29 cellular contexts compared by ENCODE assay signal in the genomic region with DNA sequence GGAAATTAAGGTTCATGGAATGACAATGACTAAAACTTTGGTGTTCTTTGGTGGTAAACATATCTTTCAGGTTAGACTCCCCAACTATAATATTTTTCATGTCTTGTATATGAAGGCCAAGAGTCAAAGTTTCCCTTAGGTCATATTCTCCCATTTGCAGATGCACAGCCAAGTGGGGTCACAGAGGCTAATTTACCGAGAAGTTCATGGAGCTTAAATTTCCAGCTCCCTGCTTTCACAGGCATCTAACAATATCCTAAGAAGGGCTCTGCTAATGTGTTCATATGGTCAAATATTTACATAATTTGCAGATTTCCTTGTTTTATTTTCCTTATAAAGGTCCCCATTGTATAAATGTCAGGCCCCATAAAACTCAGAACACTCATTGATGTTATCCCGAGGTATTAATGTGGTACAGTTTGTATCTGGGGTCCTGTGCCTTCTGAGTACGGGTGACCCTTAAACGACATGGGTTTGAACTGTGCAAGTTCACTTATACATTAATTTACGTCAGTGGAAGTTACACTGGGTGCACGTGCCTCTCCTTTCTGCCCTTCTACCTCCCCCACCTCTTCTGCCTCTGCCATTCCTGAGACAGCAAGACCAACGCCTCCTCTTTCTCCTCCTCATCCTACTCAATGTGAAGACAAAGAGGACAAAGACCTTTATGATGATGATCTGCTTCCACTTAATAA.
"Had no signal": no experiment of that assay in that cellular context is flagged by ENCODE, and none has a peak within 500 bp of the region (broad histone marks: within the 10 kb centered on the region; RNA-seq: fewer than 3 reads in every experiment).

No MANE protein-coding gene starts in this region.

- H3K36me3 Mint-ChIP-seq: stimulated activated effector memory CD8-positive, alpha-beta T cell treated with anti-CD3 and anti-CD28 coated beads, Interleukin-12 subunit alpha, Interleukin-12 subunit beta, amount 100 ng/mL, for 72 hours; stimulated activated memory B cell treated with anti-CD40 and anti-IgM and Interleukin-4, amounts not matched to agents 10 μg/mL and 1 μg/mL and 100 μg/mL, for 72 hours; stimulated activated naive B cell treated with anti-CD40 and anti-IgM and Interleukin-4, amounts not matched to agents 10 μg/mL and 1 μg/mL and 100 μg/mL, for 72 hours had no signal

- DNase-seq: stimulated activated CD4-positive, alpha-beta T cell treated with anti-CD3 and anti-CD28 coated beads, Interleukin-2, amount 100 ng/mL, for 48 hours; stimulated activated CD4-positive, alpha-beta T cell treated with anti-CD3 and anti-CD28 coated beads, Interleukin-4, amount 100 ng/mL, for 1 hour; stimulated activated CD4-positive, alpha-beta T cell treated with anti-CD3 and anti-CD28 coated beads, Interleukin-4, amount 100 ng/mL, for 24 hours; stimulated activated CD4-positive, alpha-beta T cell treated with anti-CD3 and anti-CD28 coated beads, Interleukin-4, amount 100 ng/mL, for 4 hours; stimulated activated CD8-positive, alpha-beta memory T cell treated with anti-CD3 and anti-CD28 coated beads, Interleukin-4, amount 100 ng/mL, for 48 hours; stimulated activated naive B cell treated with anti-CD40 and anti-IgM and Interleukin-4, amounts not matched to agents 10 μg/mL and 1 μg/mL and 100 μg/mL, for 72 hours; stimulated activated naive CD4-positive, alpha-beta T cell; stimulated activated naive CD4-positive, alpha-beta T cell treated with Interleukin-2 at 50 U/mL for 16 hours; stimulated activated naive CD8-positive, alpha-beta T cell treated with anti-CD3 and anti-CD28 coated beads, Interleukin-15, amount 100 ng/mL, for 72 hours; stimulated activated naive CD8-positive, alpha-beta T cell treated with anti-CD3 and anti-CD28 coated beads, Interleukin-15, Interleukin-2, amounts not matched to agents 100 U/mL and 50 U/mL, for 24 hours; stomach; substantia nigra; testis; thyroid gland; tibial artery; transverse colon; trophoblast cell; upper lobe of left lung; upper lobe of right lung; uterus had no signal

- H3K9me3 ChIP-seq: stomach, suprapubic skin, testis, thoracic aorta, thyroid gland, tibial artery, tibial nerve, transverse colon, upper lobe of left lung, upper lobe of right lung, uterus, vagina had no signal

- H3K27ac Mint-ChIP-seq: stimulated activated effector memory CD8-positive, alpha-beta T cell treated with anti-CD3 and anti-CD28 coated beads, Interleukin-12 subunit alpha, Interleukin-12 subunit beta, amount 100 ng/mL, for 72 hours; stimulated activated memory B cell treated with anti-CD40 and anti-IgM and Interleukin-4, amounts not matched to agents 10 μg/mL and 1 μg/mL and 100 μg/mL, for 72 hours; stimulated activated naive B cell treated with anti-CD40 and anti-IgM and Interleukin-4, amounts not matched to agents 10 μg/mL and 1 μg/mL and 100 μg/mL, for 72 hours; stimulated activated naive CD8-positive, alpha-beta T cell treated with anti-CD3 and anti-CD28 coated beads, Interleukin-15, amount 100 ng/mL, for 72 hours; stimulated activated naive CD8-positive, alpha-beta T cell treated with anti-CD3 and anti-CD28 coated beads, Interleukin-15, Interleukin-2, amounts not matched to agents 100 ng/mL and 50 ng/mL, for 24 hours; type B pancreatic cell had no signal

- H3K4me1 ChIP-seq: suprapubic skin, testis, thyroid gland, tibial artery, tibial nerve, transverse colon, upper lobe of left lung, upper lobe of right lung, uterus, vagina had no signal

- H3K36me3 ChIP-seq: stomach, suprapubic skin, thoracic aorta, thyroid gland, tibial artery, tibial nerve, transverse colon, upper lobe of left lung, upper lobe of right lung, uterus, vagina had no signal

- H3K4me1 Mint-ChIP-seq: stimulated activated effector memory CD8-positive, alpha-beta T cell treated with anti-CD3 and anti-CD28 coated beads, Interleukin-12 subunit alpha, Interleukin-12 subunit beta, amount 100 ng/mL, for 72 hours; stimulated activated naive CD8-positive, alpha-beta T cell treated with anti-CD3 and anti-CD28 coated beads, Interleukin-15, amount 100 ng/mL, for 72 hours had no signal

- H3K27ac ChIP-seq: stomach, suprapubic skin, testis, thoracic aorta, thyroid gland, tibial artery, tibial nerve, transverse colon, upper lobe of left lung, upper lobe of right lung, uterus, vagina had no signal

- H3K4me3 Mint-ChIP-seq: stimulated activated effector memory CD8-positive, alpha-beta T cell treated with anti-CD3 and anti-CD28 coated beads, Interleukin-12 subunit alpha, Interleukin-12 subunit beta, amount 100 ng/mL, for 72 hours; stimulated activated memory B cell treated with anti-CD40 and anti-IgM and Interleukin-4, amounts not matched to agents 10 μg/mL and 1 μg/mL and 100 μg/mL, for 72 hours; stimulated activated naive B cell treated with anti-CD40 and anti-IgM and Interleukin-4, amounts not matched to agents 10 μg/mL and 1 μg/mL and 100 μg/mL, for 72 hours; stimulated activated naive CD8-positive, alpha-beta T cell treated with anti-CD3 and anti-CD28 coated beads, Interleukin-15, amount 100 ng/mL, for 72 hours; stimulated activated naive CD8-positive, alpha-beta T cell treated with anti-CD3 and anti-CD28 coated beads, Interleukin-15, Interleukin-2, amounts not matched to agents 100 ng/mL and 50 ng/mL, for 24 hours; type B pancreatic cell had no signal

- H3K27me3 ChIP-seq: stomach, suprapubic skin, testis, thyroid gland, tibial artery, tibial nerve, transverse colon, upper lobe of left lung, upper lobe of right lung, uterus, vagina had no signal

- H3K9me3 Mint-ChIP-seq: stimulated activated effector memory CD8-positive, alpha-beta T cell treated with anti-CD3 and anti-CD28 coated beads, Interleukin-12 subunit alpha, Interleukin-12 subunit beta, amount 100 ng/mL, for 72 hours; stimulated activated memory B cell treated with anti-CD40 and anti-IgM and Interleukin-4, amounts not matched to agents 10 μg/mL and 1 μg/mL and 100 μg/mL, for 72 hours; stimulated activated naive CD8-positive, alpha-beta T cell treated with anti-CD3 and anti-CD28 coated beads, Interleukin-15, amount 100 ng/mL, for 72 hours; stimulated activated naive CD8-positive, alpha-beta T cell treated with anti-CD3 and anti-CD28 coated beads, Interleukin-15, Interleukin-2, amounts not matched to agents 100 ng/mL and 50 ng/mL, for 24 hours; type B pancreatic cell had no signal

- ATAC-seq: stimulated activated effector memory CD8-positive, alpha-beta T cell treated with anti-CD3 and anti-CD28 coated beads, Interleukin-12 subunit alpha, Interleukin-12 subunit beta, amount 100 ng/mL, for 72 hours; stimulated activated memory B cell treated with anti-CD40 and anti-IgM and Interleukin-4, amounts not matched to agents 10 μg/mL and 1 μg/mL and 100 μg/mL, for 72 hours; stimulated activated naive B cell treated with anti-CD40 and anti-IgM and Interleukin-4, amounts not matched to agents 10 μg/mL and 1 μg/mL and 100 μg/mL, for 72 hours; stimulated activated naive CD8-positive, alpha-beta T cell treated with anti-CD3 and anti-CD28 coated beads, Interleukin-15, amount 100 ng/mL, for 72 hours; stimulated activated naive CD8-positive, alpha-beta T cell treated with anti-CD3 and anti-CD28 coated beads, Interleukin-15, Interleukin-2, amounts not matched to agents 100 U/mL and 50 U/mL, for 24 hours; upper lobe of right lung had no signal

- H3K4me3 ChIP-seq: stomach, suprapubic skin, testis, thoracic aorta, thyroid gland, tibial artery, tibial nerve, transverse colon, upper lobe of left lung, upper lobe of right lung, uterus, vagina had no signal

- FAIRE-seq: urothelium cell line had no signal
